ENCODE assay signal across 17 cellular contexts in genomic region chr2:61340242-61340641, GRCh38.
DNase-seq lines count a peak whose midpoint lies in the region; ATAC-seq and FAIRE-seq lines count a peak whose summit lies in the region.
"Had no signal": no experiment of that assay in that cellular context is flagged by ENCODE, and none has a peak within 500 bp of the region (broad histone marks: within the 10 kb centered on the region; RNA-seq: fewer than 3 reads in every experiment).

No MANE protein-coding gene starts in this region.

- intact Hi-C loops in activated naive CD4-positive, alpha-beta T cell treated with anti-CD3 and anti-CD28 coated beads for 36 hours (cut with micrococcal nuclease): no loop called here

- no peaks in the 10 kb centered on the region for H3K9me3 Mint-ChIP-seq in activated naive CD4-positive, alpha-beta T cell treated with anti-CD3 and anti-CD28 coated beads for 36 hours
- H3K9me3 Mint-ChIP-seq in activated naive CD4-positive, alpha-beta T cell treated with anti-CD3 and anti-CD28 coated beads, Interleukin-2, amount 50 U/mL, for 72 hours: no peaks in the 10 kb centered on the region
- H3K9me3 Mint-ChIP-seq: activated naive CD4-positive, alpha-beta T cell treated with anti-CD3 and anti-CD28 coated beads, Interleukin-2, amount 50 U/mL, for 24 hours; stimulated activated memory B cell treated with anti-CD40 and anti-IgM and Interleukin-4, amounts not matched to agents 10 μg/mL and 1 μg/mL and 100 μg/mL, for 72 hours had no signal

- WGBS in small intestine, 3 donors: 94 to 95% (median 95%) methylated on average over 2 of the region's 2 CpGs

- no peak for ATAC-seq in activated naive CD4-positive, alpha-beta T cell treated with anti-CD3 and anti-CD28 coated beads, Interleukin-2, amount 50 U/mL, for 72 hours
- ATAC-seq: mucosa of descending colon; stimulated activated memory B cell treated with anti-CD40 and anti-IgM and Interleukin-4, amounts not matched to agents 10 μg/mL and 1 μg/mL and 100 μg/mL, for 72 hours had no signal

- H3K27me3 ChIP-seq in adipocyte (replicated peaks; ENCODE audit: control insufficient read depth, insufficient read depth, low read length) (no peaks in the 10 kb centered on the region), small intestine (ENCODE audit: control insufficient read depth in 2 of 2, insufficient read depth in 2 of 2, low read length in 2 of 2) (no peaks in the 10 kb centered on the region)
- H3K27me3 ChIP-seq: hepatocyte had no signal

- H3K4me1 Mint-ChIP-seq in activated naive CD4-positive, alpha-beta T cell treated with anti-CD3 and anti-CD28 coated beads for 36 hours (ENCODE audit: low read depth): peaks cover 12% of the 10 kb centered on the region
- H3K4me1 Mint-ChIP-seq: stimulated activated memory B cell treated with anti-CD40 and anti-IgM and Interleukin-4, amounts not matched to agents 10 μg/mL and 1 μg/mL and 100 μg/mL, for 72 hours had no signal

- peaks cover 30% of the 10 kb centered on the region for H3K36me3 Mint-ChIP-seq in activated naive CD4-positive, alpha-beta T cell treated with anti-CD3 and anti-CD28 coated beads for 36 hours (ENCODE audit: low read depth)
- H3K36me3 Mint-ChIP-seq in activated naive CD4-positive, alpha-beta T cell treated with anti-CD3 and anti-CD28 coated beads, Interleukin-2, amount 50 U/mL, for 72 hours: peaks cover 6 to 19% of the 10 kb centered on the region in 2 donors

- H3K9ac ChIP-seq in adipocyte (ENCODE audit: low read length): no peak overlapping the region

- CTCF ChIA-PET in activated naive CD4-positive, alpha-beta T cell treated with anti-CD3 and anti-CD28 coated beads for 36 hours (lab: Charles Lee): no interaction called here

- H3K27ac ChIP-seq in small intestine (ENCODE audit: low read depth in 1 of 2, low read length in 1 of 2): no peak overlapping the region
- H3K27ac ChIP-seq: hepatocyte, skin epidermis had no signal

- H3K36me3 ChIP-seq in adipocyte (ENCODE audit: control insufficient read depth, insufficient read depth, low read length, severe bottlenecking): peaks cover 84% of the 10 kb centered on the region
- peaks cover 4 to 10% of the 10 kb centered on the region in 2 donors for H3K36me3 ChIP-seq in small intestine (ENCODE audit: control insufficient read depth in 2 of 2, insufficient read depth in 2 of 2, low read length in 2 of 2)

- DNase-seq in activated naive CD4-positive, alpha-beta T cell treated with anti-CD3 and anti-CD28 coated beads for 36 hours: no peak
- no peak for DNase-seq in activated naive CD4-positive, alpha-beta T cell treated with anti-CD3 and anti-CD28 coated beads, Interleukin-2, amount 50 U/mL, for 72 hours (ENCODE audit: low spot score in 2 of 2)
- DNase-seq in adipocyte (ENCODE audit: low read depth): peak; percentile 52
- DNase-seq in fibroblast of peridontal ligament (ENCODE audit: extremely low read depth): peak; percentile 59
- no peak for DNase-seq in small intestine
- no peak for DNase-seq in SK-N-DZ (ENCODE audit: low spot score)
- no peak for DNase-seq in NCI-H446 (lab: John Stamatoyannopoulos, UW)
- DNase-seq in GM19239 (ENCODE audit: insufficient read length, low spot score): no peak
- DNase-seq: 8988T; activated CD4-positive, alpha-beta T cell treated with anti-CD3 and anti-CD28 coated beads for 48 hours; kidney glomerular epithelial cell; mucosa of descending colon; trophoblast cell had no signal

- H3K27ac Mint-ChIP-seq in activated naive CD4-positive, alpha-beta T cell treated with anti-CD3 and anti-CD28 coated beads for 36 hours: peak overlapping the region; percentile 24
- H3K27ac Mint-ChIP-seq in activated naive CD4-positive, alpha-beta T cell treated with anti-CD3 and anti-CD28 coated beads, Interleukin-2, amount 50 U/mL, for 72 hours: no peak overlapping the region
- H3K27ac Mint-ChIP-seq: activated naive CD4-positive, alpha-beta T cell treated with anti-CD3 and anti-CD28 coated beads, Interleukin-2, amount 50 U/mL, for 24 hours; stimulated activated memory B cell treated with anti-CD40 and anti-IgM and Interleukin-4, amounts not matched to agents 10 μg/mL and 1 μg/mL and 100 μg/mL, for 72 hours had no signal

- H3K4me3 ChIP-seq in adipocyte (ENCODE audit: low read length) (no peak overlapping the region), small intestine (ENCODE audit: low read depth in 1 of 2, low read length in 2 of 2) (no peak overlapping the region)
- H3K4me3 ChIP-seq: hepatocyte, mucosa of descending colon, skin epidermis had no signal

- H3K4me1 ChIP-seq in adipocyte (ENCODE audit: control insufficient read depth, insufficient read depth, low read length) (no peaks in the 10 kb centered on the region), small intestine (ENCODE audit: control insufficient read depth in 2 of 2, insufficient read depth in 1 of 2, low read depth in 1 of 2, low read length in 1 of 2) (no peaks in the 10 kb centered on the region)

- no peak overlapping the region for H3K4me3 Mint-ChIP-seq in activated naive CD4-positive, alpha-beta T cell treated with anti-CD3 and anti-CD28 coated beads for 36 hours
- H3K4me3 Mint-ChIP-seq: activated naive CD4-positive, alpha-beta T cell treated with anti-CD3 and anti-CD28 coated beads, Interleukin-2, amount 50 U/mL, for 24 hours; stimulated activated memory B cell treated with anti-CD40 and anti-IgM and Interleukin-4, amounts not matched to agents 10 μg/mL and 1 μg/mL and 100 μg/mL, for 72 hours had no signal

- H3K27me3 Mint-ChIP-seq in activated naive CD4-positive, alpha-beta T cell treated with anti-CD3 and anti-CD28 coated beads for 36 hours (ENCODE audit: low read depth): no peaks in the 10 kb centered on the region
- H3K27me3 Mint-ChIP-seq: activated naive CD4-positive, alpha-beta T cell treated with anti-CD3 and anti-CD28 coated beads, Interleukin-2, amount 50 U/mL, for 24 hours; stimulated activated memory B cell treated with anti-CD40 and anti-IgM and Interleukin-4, amounts not matched to agents 10 μg/mL and 1 μg/mL and 100 μg/mL, for 72 hours had no signal

- FAIRE-seq in small intestine (lab: Jason Lieb, UNC) (peak; percentile 49), GM19239 (lab: Jason Lieb, UNC) (no peak)

- H3K9me3 ChIP-seq in adipocyte (ENCODE audit: control insufficient read depth, low read length) (no peaks in the 10 kb centered on the region), small intestine (ENCODE audit: control insufficient read depth, low read depth) (no peaks in the 10 kb centered on the region)
- H3K9me3 ChIP-seq: mucosa of descending colon had no signal

Comparison
In these comparisons a context has a peak if more than half of its experiments do, and no peak if none do; other contexts are left out.
1. DNase-seq: peak in adipocyte (single experiment) and fibroblast of peridontal ligament (single experiment); none in activated naive CD4-positive, alpha-beta T cell treated with anti-CD3 and anti-CD28 coated beads for 36 hours (single experiment), activated naive CD4-positive, alpha-beta T cell treated with anti-CD3 and anti-CD28 coated beads, Interleukin-2, amount 50 U/mL, for 72 hours (0 of 2), small intestine (single experiment), SK-N-DZ (single experiment), NCI-H446 (0 of 2) and GM19239 (single experiment).